Comparison of ENCODE assay signal across 10 cellular contexts in the genomic region with DNA sequence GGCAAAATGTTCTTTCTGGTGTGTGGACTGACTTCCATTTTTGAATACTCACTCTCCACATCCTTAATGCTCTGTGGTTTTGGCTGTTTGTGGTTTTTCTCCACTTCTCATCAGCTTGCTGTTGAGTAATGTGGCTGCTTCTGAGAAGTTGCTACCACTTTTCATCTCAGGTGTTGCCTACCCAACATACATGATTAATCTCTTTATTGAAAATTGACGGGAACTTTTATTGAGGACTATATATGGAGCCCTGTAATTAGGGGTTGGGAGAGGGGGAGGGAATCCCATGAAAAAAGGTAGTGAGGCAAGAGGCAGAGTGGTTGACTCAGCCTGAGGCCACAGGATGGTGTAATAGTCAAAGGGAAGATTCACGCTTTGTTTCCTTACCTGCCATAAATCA. TPM values are rescaled to one million over a fixed set of nuclear protein-coding genes. Genes with fewer than 3 reads are reported as not detected.
A peak's percentile ranks its signal among the peaks of the same experiment; 100 is the strongest.
DNase-seq lines count a peak whose midpoint lies in the region; ATAC-seq and TF ChIP-seq lines count a peak whose summit lies in the region.
"Had no signal": no experiment of that assay in that cellular context is flagged by ENCODE, and none has a peak within 500 bp of the region (broad histone marks: within the 10 kb centered on the region; RNA-seq: fewer than 3 reads in every experiment).

No MANE protein-coding gene starts in this region.

- H3K27ac ChIP-seq in adrenal gland: no peak overlapping the region

- H3K27ac Mint-ChIP-seq in activated T-helper 1 cell treated with anti-CD3 and anti-CD28 coated beads, Interleukin-12 subunit alpha, Interleukin-12 subunit beta, Interleukin-2, Interleukin-4 antibody, amounts not matched to agents 30 ng/mL and 10 ng/mL and 1 ng/mL, durations not matched to agents 14 hours and 24 hours and 36 hours: peak overlapping the region; percentile 73
- H3K27ac Mint-ChIP-seq in naive thymus-derived CD8-positive, alpha-beta T cell: peak overlapping the region in 4 of 10 donors; percentile 16 to 55 (median 32)

- H3K36me3 Mint-ChIP-seq in activated T-helper 1 cell treated with anti-CD3 and anti-CD28 coated beads, Interleukin-12 subunit alpha, Interleukin-12 subunit beta, Interleukin-2, Interleukin-4 antibody, amounts not matched to agents 30 ng/mL and 10 ng/mL and 1 ng/mL, durations not matched to agents 14 hours and 24 hours and 36 hours (ENCODE audit: low read depth): peaks cover 40% of the 10 kb centered on the region
- H3K36me3 Mint-ChIP-seq in naive thymus-derived CD8-positive, alpha-beta T cell: peaks cover 0 to 2% (median 0%) of the 10 kb centered on the region in 3 donors

- 70 to 89% (median 80%) methylated on average over 2 of the region's 2 CpGs for WGBS in adrenal gland, 4 donors

- intact Hi-C loops in activated T-helper 1 cell treated with anti-CD3 and anti-CD28 coated beads, Interleukin-12 subunit alpha, Interleukin-12 subunit beta, Interleukin-2, Interleukin-4 antibody, amounts not matched to agents 30 ng/mL and 10 ng/mL and 1 ng/mL, durations not matched to agents 14 hours and 24 hours and 36 hours (cut with micrococcal nuclease): loop anchor here (1.0 to 10.0 kb wide), 8 partner anchors 9 to 819 kb away; partner anchors contain the start of gene IFNGR1
- intact Hi-C loops in adrenal gland (cut with DNase I): no loop called here

- peak overlapping the region; percentile 30 for H3K4me3 Mint-ChIP-seq in activated T-helper 1 cell treated with anti-CD3 and anti-CD28 coated beads, Interleukin-12 subunit alpha, Interleukin-12 subunit beta, Interleukin-2, Interleukin-4 antibody, amounts not matched to agents 30 ng/mL and 10 ng/mL and 1 ng/mL, durations not matched to agents 14 hours and 24 hours and 36 hours
- peak overlapping the region in 8 of 10 donors; percentile 1 to 55 (median 8) for H3K4me3 Mint-ChIP-seq in naive thymus-derived CD8-positive, alpha-beta T cell

- H3K4me3 ChIP-seq in adrenal gland: no peak overlapping the region

- H3K4me1 ChIP-seq in adrenal gland (replicated peaks in 1 of 2): no peaks in the 10 kb centered on the region

- POLR2A ChIA-PET in naive thymus-derived CD8-positive, alpha-beta T cell (lab: Charles Lee): no interaction called here

- no peak for TF ChIP-seq CTCF in adrenal gland (IDR thresholded peaks at IDR 0.05)

- ATAC-seq in GM18505 (IDR thresholded peaks at IDR 0.05; ENCODE audit: unreplicated experiment) (peak; percentile 66), GM18520 (IDR thresholded peaks at IDR 0.05; ENCODE audit: unreplicated experiment) (no peak)
- ATAC-seq in naive thymus-derived CD8-positive, alpha-beta T cell: peak; percentile 44 to 83
- ATAC-seq: left lobe of liver had no signal

- in situ Hi-C loops in KBM-7 (cut with MboI; ENCODE audit: low pct_unique_long_range_greater_than_20kb, low sequenced_read_pairs): no loop called here

- no peaks in the 10 kb centered on the region for H3K9me3 ChIP-seq in adrenal gland (replicated peaks in 1 of 3)

- H3K27me3 ChIP-seq in adrenal gland: no peaks in the 10 kb centered on the region

- DNase-seq in KBM-7 (peak; percentile 80), adrenal gland (no peak), DMS153 (lab: John Stamatoyannopoulos, UW) (no peak), NCI-H2196 treated with DMSO at 0.1 percent for 48 hours (lab: John Stamatoyannopoulos, UW; ENCODE audit: unreplicated experiment) (no peak)
- peak; percentile 63 for DNase-seq in activated T-helper 1 cell treated with anti-CD3 and anti-CD28 coated beads, Interleukin-12 subunit alpha, Interleukin-12 subunit beta, Interleukin-2, Interleukin-4 antibody, amounts not matched to agents 30 ng/mL and 10 ng/mL and 1 ng/mL, durations not matched to agents 14 hours and 24 hours and 36 hours (ENCODE audit: low spot score)
- peak in 5 of 10 donors; percentile 9 to 56 (median 40) for DNase-seq in naive thymus-derived CD8-positive, alpha-beta T cell

- no peaks in the 10 kb centered on the region for H3K36me3 ChIP-seq in adrenal gland (replicated peaks in 1 of 2)

- peaks cover 9% of the 10 kb centered on the region for H3K27me3 Mint-ChIP-seq in activated T-helper 1 cell treated with anti-CD3 and anti-CD28 coated beads, Interleukin-12 subunit alpha, Interleukin-12 subunit beta, Interleukin-2, Interleukin-4 antibody, amounts not matched to agents 30 ng/mL and 10 ng/mL and 1 ng/mL, durations not matched to agents 14 hours and 24 hours and 36 hours (ENCODE audit: insufficient read depth)
- peaks cover 6 to 44% (median 11%) of the 10 kb centered on the region in 5 donors for H3K27me3 Mint-ChIP-seq in naive thymus-derived CD8-positive, alpha-beta T cell

- peaks cover 63% of the 10 kb centered on the region for H3K9me3 Mint-ChIP-seq in activated T-helper 1 cell treated with anti-CD3 and anti-CD28 coated beads, Interleukin-12 subunit alpha, Interleukin-12 subunit beta, Interleukin-2, Interleukin-4 antibody, amounts not matched to agents 30 ng/mL and 10 ng/mL and 1 ng/mL, durations not matched to agents 14 hours and 24 hours and 36 hours
- H3K9me3 Mint-ChIP-seq in naive thymus-derived CD8-positive, alpha-beta T cell: peaks cover 0 to 10% (median 0%) of the 10 kb centered on the region in 9 donors

- TF ChIP-seq POLR2A in GM18505 (IDR thresholded peaks at IDR 0.05; ENCODE audit: borderline replicate concordance, extremely low read depth, insufficient read depth, insufficient read length): no peak
- TF ChIP-seq POLR2A in adrenal gland (IDR thresholded peaks at IDR 0.05): no peak

- peaks cover 64% of the 10 kb centered on the region for H3K4me1 Mint-ChIP-seq in activated T-helper 1 cell treated with anti-CD3 and anti-CD28 coated beads, Interleukin-12 subunit alpha, Interleukin-12 subunit beta, Interleukin-2, Interleukin-4 antibody, amounts not matched to agents 30 ng/mL and 10 ng/mL and 1 ng/mL, durations not matched to agents 14 hours and 24 hours and 36 hours (ENCODE audit: low read depth)
- peaks cover 11 to 16% (median 14%) of the 10 kb centered on the region in 4 donors for H3K4me1 Mint-ChIP-seq in naive thymus-derived CD8-positive, alpha-beta T cell

RNA-seq across cellular contexts. Expression of gene IL22RA2, which starts 17.6 kb away (rescaled TPM):
- total RNA-seq in activated T-helper 1 cell treated with anti-CD3 and anti-CD28 coated beads, Interleukin-12 subunit alpha, Interleukin-12 subunit beta, Interleukin-2, Interleukin-4 antibody, amounts not matched to agents 30 ng/mL and 10 ng/mL and 1 ng/mL, durations not matched to agents 14 hours and 24 hours and 36 hours: not detected in 2 replicates
- total RNA-seq in naive thymus-derived CD8-positive, alpha-beta T cell: not detected
- not detected for polyA plus RNA-seq in naive thymus-derived CD8-positive, alpha-beta T cell
- not detected for total RNA-seq in adrenal gland
- not detected for polyA plus RNA-seq in adrenal gland
- total RNA-seq: left lobe of liver, temporal lobe had no signal

Comparison
In these comparisons a context has a peak if more than half of its experiments do, and no peak if none do; other contexts are left out.
1. DNase-seq: peak in KBM-7 (single experiment) and activated T-helper 1 cell treated with anti-CD3 and anti-CD28 coated beads, Interleukin-12 subunit alpha, Interleukin-12 subunit beta, Interleukin-2, Interleukin-4 antibody, amounts not matched to agents 30 ng/mL and 10 ng/mL and 1 ng/mL, durations not matched to agents 14 hours and 24 hours and 36 hours (single experiment); none in adrenal gland (0 of 7), DMS153 (single experiment) and NCI-H2196 treated with DMSO at 0.1 percent for 48 hours (single experiment).